Comparison of ENCODE assay signal across 1 cellular context in the genomic region with DNA sequence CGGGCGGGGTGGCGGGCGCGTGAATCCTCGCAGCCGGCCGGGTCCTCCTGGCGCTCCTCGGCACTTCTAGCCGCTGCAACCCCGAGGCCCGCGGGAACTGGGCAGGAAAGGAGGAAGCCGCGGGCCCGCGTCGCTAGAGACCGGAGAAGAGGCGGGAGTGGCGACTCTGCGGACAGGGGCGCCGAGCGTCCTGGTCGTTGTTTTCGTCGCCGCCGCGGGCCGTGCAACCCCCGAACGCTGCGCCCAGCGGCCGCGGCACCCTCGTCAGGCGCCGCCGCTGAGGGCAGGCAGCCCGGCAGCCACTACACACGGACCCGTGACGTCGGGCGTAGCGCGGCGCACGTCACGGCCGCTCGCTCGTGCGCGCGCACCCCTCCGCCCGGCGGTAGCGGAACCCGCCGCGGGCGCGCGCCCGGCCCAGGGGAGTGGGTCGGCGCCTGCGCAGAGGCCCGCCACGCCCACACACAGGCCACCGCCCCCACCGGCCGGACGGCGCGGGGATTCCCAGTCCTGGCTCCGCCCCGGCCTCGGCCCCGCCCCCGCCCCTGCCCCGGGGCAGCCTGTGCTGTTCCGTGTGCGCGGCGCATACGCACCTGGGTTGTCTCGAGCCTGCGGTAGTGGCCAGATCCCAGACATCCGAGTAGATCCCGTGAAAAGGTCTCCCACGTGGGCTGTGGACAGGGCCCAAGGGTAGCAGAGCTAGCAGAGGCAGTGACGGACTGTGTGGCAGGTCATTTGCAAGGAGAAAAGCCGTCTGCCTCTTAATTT.
TF ChIP-seq lines count a peak whose summit lies in the region.

A gene with protein sequence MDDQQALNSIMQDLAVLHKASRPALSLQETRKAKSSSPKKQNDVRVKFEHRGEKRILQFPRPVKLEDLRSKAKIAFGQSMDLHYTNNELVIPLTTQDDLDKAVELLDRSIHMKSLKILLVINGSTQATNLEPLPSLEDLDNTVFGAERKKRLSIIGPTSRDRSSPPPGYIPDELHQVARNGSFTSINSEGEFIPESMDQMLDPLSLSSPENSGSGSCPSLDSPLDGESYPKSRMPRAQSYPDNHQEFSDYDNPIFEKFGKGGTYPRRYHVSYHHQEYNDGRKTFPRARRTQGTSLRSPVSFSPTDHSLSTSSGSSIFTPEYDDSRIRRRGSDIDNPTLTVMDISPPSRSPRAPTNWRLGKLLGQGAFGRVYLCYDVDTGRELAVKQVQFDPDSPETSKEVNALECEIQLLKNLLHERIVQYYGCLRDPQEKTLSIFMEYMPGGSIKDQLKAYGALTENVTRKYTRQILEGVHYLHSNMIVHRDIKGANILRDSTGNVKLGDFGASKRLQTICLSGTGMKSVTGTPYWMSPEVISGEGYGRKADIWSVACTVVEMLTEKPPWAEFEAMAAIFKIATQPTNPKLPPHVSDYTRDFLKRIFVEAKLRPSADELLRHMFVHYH (minus strand): TSS at position 321 of the 768 bp plus-strand sequence. CDS start 44,846 bp downstream, outside the sequence.

TF ChIP-seq in HepG2, 621 proteins besides CTCF, POLR2A, EP300 and RAD21 (continued from another document and continues in another):
- TF ChIP-seq, protein P1, sequence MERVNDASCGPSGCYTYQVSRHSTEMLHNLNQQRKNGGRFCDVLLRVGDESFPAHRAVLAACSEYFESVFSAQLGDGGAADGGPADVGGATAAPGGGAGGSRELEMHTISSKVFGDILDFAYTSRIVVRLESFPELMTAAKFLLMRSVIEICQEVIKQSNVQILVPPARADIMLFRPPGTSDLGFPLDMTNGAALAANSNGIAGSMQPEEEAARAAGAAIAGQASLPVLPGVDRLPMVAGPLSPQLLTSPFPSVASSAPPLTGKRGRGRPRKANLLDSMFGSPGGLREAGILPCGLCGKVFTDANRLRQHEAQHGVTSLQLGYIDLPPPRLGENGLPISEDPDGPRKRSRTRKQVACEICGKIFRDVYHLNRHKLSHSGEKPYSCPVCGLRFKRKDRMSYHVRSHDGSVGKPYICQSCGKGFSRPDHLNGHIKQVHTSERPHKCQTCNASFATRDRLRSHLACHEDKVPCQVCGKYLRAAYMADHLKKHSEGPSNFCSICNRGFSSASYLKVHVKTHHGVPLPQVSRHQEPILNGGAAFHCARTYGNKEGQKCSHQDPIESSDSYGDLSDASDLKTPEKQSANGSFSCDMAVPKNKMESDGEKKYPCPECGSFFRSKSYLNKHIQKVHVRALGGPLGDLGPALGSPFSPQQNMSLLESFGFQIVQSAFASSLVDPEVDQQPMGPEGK (CRISPR knock-in tag; IDR thresholded peaks at IDR 0.05), result peak; percentile 46; the same call in 1 of the 2 replicates
- TF ChIP-seq GABPA (IDR thresholded peaks at IDR 0.05; ENCODE audit: low read depth, low read length), result no peak
- TF ChIP-seq GABPA (CRISPR knock-in tag; IDR thresholded peaks at IDR 0.05; ENCODE audit: low read depth), result no peak
- TF ChIP-seq ELF4 (CRISPR knock-in tag; IDR thresholded peaks at IDR 0.05; ENCODE audit: borderline replicate concordance), result peak; percentile 71; the same call in 1 of the 2 replicates
- TF ChIP-seq, protein P2, sequence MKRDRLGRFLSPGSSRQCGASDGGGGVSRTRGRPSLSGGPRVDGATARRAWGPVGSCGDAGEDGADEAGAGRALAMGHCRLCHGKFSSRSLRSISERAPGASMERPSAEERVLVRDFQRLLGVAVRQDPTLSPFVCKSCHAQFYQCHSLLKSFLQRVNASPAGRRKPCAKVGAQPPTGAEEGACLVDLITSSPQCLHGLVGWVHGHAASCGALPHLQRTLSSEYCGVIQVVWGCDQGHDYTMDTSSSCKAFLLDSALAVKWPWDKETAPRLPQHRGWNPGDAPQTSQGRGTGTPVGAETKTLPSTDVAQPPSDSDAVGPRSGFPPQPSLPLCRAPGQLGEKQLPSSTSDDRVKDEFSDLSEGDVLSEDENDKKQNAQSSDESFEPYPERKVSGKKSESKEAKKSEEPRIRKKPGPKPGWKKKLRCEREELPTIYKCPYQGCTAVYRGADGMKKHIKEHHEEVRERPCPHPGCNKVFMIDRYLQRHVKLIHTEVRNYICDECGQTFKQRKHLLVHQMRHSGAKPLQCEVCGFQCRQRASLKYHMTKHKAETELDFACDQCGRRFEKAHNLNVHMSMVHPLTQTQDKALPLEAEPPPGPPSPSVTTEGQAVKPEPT (CRISPR knock-in tag; IDR thresholded peaks at IDR 0.05; ENCODE audit: low read depth), result 0 out of 2 replicates have a peak, but pooled peaks have one; percentile 38
- 0 out of 2 replicates have a peak, but pooled peaks have one; percentile 52 for TF ChIP-seq ZNF350 (CRISPR knock-in tag; IDR thresholded peaks at IDR 0.05; ENCODE audit: borderline replicate concordance, low read depth)
- 0 out of 2 replicates have a peak, but pooled peaks have one; percentile 31 for TF ChIP-seq ZNF747 (CRISPR knock-in tag; IDR thresholded peaks at IDR 0.05; ENCODE audit: borderline replicate concordance)
- TF ChIP-seq, protein P3, sequence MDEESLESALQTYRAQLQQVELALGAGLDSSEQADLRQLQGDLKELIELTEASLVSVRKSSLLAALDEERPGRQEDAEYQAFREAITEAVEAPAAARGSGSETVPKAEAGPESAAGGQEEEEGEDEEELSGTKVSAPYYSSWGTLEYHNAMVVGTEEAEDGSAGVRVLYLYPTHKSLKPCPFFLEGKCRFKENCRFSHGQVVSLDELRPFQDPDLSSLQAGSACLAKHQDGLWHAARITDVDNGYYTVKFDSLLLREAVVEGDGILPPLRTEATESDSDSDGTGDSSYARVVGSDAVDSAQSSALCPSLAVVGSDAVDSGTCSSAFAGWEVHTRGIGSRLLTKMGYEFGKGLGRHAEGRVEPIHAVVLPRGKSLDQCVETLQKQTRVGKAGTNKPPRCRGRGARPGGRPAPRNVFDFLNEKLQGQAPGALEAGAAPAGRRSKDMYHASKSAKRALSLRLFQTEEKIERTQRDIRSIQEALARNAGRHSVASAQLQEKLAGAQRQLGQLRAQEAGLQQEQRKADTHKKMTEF (CRISPR knock-in tag; IDR thresholded peaks at IDR 0.05), result peak; percentile 82; the same call in 1 of the 2 replicates
- TF ChIP-seq ZNF138 (CRISPR knock-in tag; IDR thresholded peaks at IDR 0.05; ENCODE audit: low read depth), result peak; percentile 64; the same call in 1 of the 2 replicates
- no peak for TF ChIP-seq HMG20A (CRISPR knock-in tag; IDR thresholded peaks at IDR 0.05; ENCODE audit: borderline replicate concordance)
- TF ChIP-seq, protein P4, sequence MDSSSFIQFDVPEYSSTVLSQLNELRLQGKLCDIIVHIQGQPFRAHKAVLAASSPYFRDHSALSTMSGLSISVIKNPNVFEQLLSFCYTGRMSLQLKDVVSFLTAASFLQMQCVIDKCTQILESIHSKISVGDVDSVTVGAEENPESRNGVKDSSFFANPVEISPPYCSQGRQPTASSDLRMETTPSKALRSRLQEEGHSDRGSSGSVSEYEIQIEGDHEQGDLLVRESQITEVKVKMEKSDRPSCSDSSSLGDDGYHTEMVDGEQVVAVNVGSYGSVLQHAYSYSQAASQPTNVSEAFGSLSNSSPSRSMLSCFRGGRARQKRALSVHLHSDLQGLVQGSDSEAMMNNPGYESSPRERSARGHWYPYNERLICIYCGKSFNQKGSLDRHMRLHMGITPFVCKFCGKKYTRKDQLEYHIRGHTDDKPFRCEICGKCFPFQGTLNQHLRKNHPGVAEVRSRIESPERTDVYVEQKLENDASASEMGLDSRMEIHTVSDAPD (CRISPR knock-in tag; IDR thresholded peaks at IDR 0.05), result 0 out of 2 replicates have a peak, but pooled peaks have one; percentile 8
- TF ChIP-seq, protein P5, sequence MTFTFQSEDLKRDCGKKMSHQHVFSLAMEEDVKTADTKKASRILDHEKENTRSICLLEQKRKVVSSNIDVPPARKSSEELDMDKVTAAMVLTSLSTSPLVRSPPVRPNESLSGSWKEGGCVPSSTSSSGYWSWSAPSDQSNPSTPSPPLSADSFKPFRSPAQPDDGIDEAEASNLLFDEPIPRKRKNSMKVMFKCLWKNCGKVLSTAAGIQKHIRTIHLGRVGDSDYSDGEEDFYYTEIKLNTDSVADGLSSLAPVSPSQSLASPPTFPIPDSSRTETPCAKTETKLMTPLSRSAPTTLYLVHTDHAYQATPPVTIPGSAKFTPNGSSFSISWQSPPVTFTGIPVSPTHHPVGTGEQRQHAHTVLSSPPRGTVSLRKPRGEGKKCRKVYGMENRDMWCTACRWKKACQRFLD (CRISPR knock-in tag; IDR thresholded peaks at IDR 0.05; ENCODE audit: borderline replicate concordance), result 0 out of 2 replicates have a peak, but pooled peaks have one; percentile 0
- peak in 1 of 2 experiments; percentile 18; a peak in 2 of 4 replicates for TF ChIP-seq KLF16 (CRISPR knock-in tag; IDR thresholded peaks at IDR 0.05)
- 0 out of 2 replicates have a peak, but pooled peaks have one; percentile 16 for TF ChIP-seq ZNF552 (CRISPR knock-in tag; IDR thresholded peaks at IDR 0.05; ENCODE audit: borderline replicate concordance)
- TF ChIP-seq, protein P6, sequence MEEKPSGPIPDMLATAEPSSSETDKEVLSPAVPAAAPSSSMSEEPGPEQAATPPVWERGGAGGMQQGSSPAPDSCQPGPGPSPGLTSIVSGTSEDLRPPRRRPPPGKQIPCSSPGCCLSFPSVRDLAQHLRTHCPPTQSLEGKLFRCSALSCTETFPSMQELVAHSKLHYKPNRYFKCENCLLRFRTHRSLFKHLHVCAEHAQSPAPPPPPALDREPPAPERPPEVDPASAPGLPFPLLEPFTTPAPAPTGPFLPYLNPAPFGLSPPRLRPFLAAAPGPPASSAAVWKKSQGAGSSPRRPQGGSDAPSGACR (CRISPR knock-in tag; IDR thresholded peaks at IDR 0.05), result 0 out of 2 replicates have a peak, but pooled peaks have one; percentile 33
- TF ChIP-seq, protein P7, sequence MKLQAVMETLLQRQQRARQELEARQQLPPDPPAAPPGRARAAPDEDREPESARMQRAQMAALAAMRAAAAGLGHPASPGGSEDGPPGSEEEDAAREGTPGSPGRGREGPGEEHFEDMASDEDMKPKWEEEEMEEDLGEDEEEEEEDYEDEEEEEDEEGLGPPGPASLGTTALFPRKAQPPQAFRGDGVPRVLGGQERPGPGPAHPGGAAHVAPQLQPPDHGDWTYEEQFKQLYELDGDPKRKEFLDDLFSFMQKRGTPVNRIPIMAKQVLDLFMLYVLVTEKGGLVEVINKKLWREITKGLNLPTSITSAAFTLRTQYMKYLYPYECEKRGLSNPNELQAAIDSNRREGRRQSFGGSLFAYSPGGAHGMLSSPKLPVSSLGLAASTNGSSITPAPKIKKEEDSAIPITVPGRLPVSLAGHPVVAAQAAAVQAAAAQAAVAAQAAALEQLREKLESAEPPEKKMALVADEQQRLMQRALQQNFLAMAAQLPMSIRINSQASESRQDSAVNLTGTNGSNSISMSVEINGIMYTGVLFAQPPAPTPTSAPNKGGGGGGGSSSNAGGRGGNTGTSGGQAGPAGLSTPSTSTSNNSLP (IDR thresholded peaks at IDR 0.05; ENCODE audit: low read depth, low read length), result no peak
- TF ChIP-seq ZNF598 (CRISPR knock-in tag; IDR thresholded peaks at IDR 0.05; ENCODE audit: borderline replicate concordance), result peak; percentile 33; the same call in 1 of the 2 replicates
- 0 out of 2 replicates have a peak, but pooled peaks have one; percentile 55 for TF ChIP-seq AKAP8 (CRISPR knock-in tag; IDR thresholded peaks at IDR 0.05)
- peak; percentile 90 for TF ChIP-seq PHF8 (CRISPR knock-in tag; IDR thresholded peaks at IDR 0.05)
- peak; percentile 52; the same call in 1 of the 2 replicates for TF ChIP-seq MYNN (CRISPR knock-in tag; IDR thresholded peaks at IDR 0.05; ENCODE audit: low read depth)
- TF ChIP-seq, protein P8, sequence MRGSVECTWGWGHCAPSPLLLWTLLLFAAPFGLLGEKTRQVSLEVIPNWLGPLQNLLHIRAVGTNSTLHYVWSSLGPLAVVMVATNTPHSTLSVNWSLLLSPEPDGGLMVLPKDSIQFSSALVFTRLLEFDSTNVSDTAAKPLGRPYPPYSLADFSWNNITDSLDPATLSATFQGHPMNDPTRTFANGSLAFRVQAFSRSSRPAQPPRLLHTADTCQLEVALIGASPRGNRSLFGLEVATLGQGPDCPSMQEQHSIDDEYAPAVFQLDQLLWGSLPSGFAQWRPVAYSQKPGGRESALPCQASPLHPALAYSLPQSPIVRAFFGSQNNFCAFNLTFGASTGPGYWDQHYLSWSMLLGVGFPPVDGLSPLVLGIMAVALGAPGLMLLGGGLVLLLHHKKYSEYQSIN (CRISPR knock-in tag; IDR thresholded peaks at IDR 0.05; ENCODE audit: borderline replicate concordance), result 0 out of 2 replicates have a peak, but pooled peaks have one; percentile 76
- TF ChIP-seq KMT2A (CRISPR knock-in tag; IDR thresholded peaks at IDR 0.05), result 0 out of 2 replicates have a peak, but pooled peaks have one; percentile 14
- peak; percentile 74 for TF ChIP-seq GABPB1 (CRISPR knock-in tag; IDR thresholded peaks at IDR 0.05)
- TF ChIP-seq ZNF569 (CRISPR knock-in tag; IDR thresholded peaks at IDR 0.05; ENCODE audit: borderline replicate concordance), result no peak
- TF ChIP-seq, protein P9, sequence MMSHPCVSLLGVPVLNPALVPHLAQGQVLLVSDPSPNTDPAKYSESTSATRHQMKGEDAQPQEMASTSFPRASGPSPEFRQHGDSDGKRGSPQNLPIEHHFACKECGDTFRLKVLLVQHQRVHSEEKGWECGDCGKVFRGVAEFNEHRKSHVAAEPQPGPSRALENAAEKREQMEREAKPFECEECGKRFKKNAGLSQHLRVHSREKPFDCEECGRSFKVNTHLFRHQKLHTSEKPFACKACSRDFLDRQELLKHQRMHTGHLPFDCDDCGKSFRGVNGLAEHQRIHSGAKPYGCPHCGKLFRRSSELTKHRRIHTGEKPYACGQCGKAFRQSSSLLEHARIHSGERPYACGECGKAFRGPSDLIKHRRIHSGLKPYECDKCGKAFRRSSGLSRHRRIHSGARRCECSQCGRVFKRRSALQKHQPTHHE (CRISPR knock-in tag; IDR thresholded peaks at IDR 0.05; ENCODE audit: borderline replicate concordance), result no peak; the same call in 1 of the 2 replicates
- no peak; the same call in 1 of the 2 replicates for TF ChIP-seq ZNF333 (CRISPR knock-in tag; IDR thresholded peaks at IDR 0.05; ENCODE audit: borderline replicate concordance)
- TF ChIP-seq CHCHD3 (CRISPR knock-in tag; IDR thresholded peaks at IDR 0.05), result peak; percentile 81; the same call in 1 of the 2 replicates
- TF ChIP-seq ZNF292 (CRISPR knock-in tag; IDR thresholded peaks at IDR 0.05; ENCODE audit: borderline replicate concordance, low read depth), result no peak
- TF ChIP-seq, protein P10, sequence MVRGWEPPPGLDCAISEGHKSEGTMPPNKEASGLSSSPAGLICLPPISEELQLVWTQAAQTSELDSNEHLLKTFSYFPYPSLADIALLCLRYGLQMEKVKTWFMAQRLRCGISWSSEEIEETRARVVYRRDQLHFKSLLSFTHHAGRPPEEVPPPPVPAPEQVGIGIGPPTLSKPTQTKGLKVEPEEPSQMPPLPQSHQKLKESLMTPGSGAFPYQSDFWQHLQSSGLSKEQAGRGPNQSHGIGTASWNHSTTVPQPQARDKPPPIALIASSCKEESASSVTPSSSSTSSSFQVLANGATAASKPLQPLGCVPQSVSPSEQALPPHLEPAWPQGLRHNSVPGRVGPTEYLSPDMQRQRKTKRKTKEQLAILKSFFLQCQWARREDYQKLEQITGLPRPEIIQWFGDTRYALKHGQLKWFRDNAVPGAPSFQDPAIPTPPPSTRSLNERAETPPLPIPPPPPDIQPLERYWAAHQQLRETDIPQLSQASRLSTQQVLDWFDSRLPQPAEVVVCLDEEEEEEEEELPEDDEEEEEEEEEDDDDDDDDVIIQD (CRISPR knock-in tag; IDR thresholded peaks at IDR 0.05; ENCODE audit: low read depth), result no peak
- no peak for TF ChIP-seq KDM4B (CRISPR knock-in tag; IDR thresholded peaks at IDR 0.05)
- TF ChIP-seq, protein P11, sequence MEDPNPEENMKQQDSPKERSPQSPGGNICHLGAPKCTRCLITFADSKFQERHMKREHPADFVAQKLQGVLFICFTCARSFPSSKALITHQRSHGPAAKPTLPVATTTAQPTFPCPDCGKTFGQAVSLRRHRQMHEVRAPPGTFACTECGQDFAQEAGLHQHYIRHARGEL (CRISPR knock-in tag; IDR thresholded peaks at IDR 0.05), result no peak
- TF ChIP-seq ZNF331 (CRISPR knock-in tag; IDR thresholded peaks at IDR 0.05), result peak; percentile 7; the same call in 1 of the 2 replicates
